In the genomic region with DNA sequence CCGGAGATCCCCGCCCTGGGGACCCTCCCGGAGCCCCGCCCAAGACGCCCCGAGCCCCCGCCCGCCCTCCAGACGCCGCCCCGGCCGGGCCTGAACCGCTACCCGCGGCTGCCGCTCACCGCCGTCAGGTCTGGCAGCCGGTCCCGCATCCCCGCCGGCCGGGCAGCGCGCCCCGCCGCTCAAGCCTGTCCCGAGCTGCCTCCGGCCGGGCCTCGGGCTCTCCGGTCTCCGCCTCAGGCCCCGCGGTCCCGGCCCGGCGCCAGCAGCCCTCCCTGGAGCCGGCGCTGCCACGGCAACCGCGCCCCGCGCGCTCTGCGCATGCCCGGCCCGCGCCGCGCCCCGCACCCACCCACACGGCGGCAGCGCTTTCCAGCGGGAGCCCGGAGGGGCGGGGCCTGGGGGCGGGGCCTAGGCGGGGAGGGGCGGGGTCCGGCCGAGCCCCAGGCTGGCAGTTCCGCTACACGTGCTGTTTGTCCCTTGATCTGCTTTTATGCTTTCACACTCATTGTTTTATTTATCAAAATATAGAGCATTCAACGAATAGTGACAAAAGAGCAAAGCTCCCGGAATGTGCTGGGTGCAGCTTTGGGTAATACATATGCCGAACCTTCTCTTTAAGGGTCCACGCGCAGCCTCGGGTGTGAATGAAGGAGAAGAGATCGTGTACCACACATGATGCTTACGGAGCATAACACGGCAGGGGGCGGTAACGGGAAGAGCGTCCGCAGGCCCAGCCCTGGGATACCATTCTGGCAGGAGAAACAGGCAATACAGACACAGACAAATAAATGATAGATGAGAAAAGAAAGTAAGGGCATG, we compare ENCODE assay signal across 1 cellular context.
TF ChIP-seq lines count a peak whose summit lies in the region.

Gene STX2 (minus strand): TSS at position 300 of the 819 bp plus-strand sequence. CDS start 151 bp downstream, at position 149.

TF ChIP-seq in A549, 52 proteins besides CTCF, POLR2A, EP300 and RAD21 (continued from another document):
- TF ChIP-seq, protein P1, sequence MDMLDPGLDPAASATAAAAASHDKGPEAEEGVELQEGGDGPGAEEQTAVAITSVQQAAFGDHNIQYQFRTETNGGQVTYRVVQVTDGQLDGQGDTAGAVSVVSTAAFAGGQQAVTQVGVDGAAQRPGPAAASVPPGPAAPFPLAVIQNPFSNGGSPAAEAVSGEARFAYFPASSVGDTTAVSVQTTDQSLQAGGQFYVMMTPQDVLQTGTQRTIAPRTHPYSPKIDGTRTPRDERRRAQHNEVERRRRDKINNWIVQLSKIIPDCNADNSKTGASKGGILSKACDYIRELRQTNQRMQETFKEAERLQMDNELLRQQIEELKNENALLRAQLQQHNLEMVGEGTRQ (IDR thresholded peaks at IDR 0.05) = no peak
- TF ChIP-seq BHLHE40 (IDR thresholded peaks at IDR 0.05; ENCODE audit: low read depth, low read length) (0 out of 2 replicates have a peak, but pooled peaks have one; percentile 1), EHMT2 (IDR thresholded peaks at IDR 0.05; ENCODE audit: low read depth) (no peak), TFCP2L1 (CRISPR knock-in tag; IDR thresholded peaks at IDR 0.05) (no peak), HOXB13 (CRISPR knock-in tag; IDR thresholded peaks at IDR 0.05; ENCODE audit: low read depth) (no peak), GATA3 (IDR thresholded peaks at IDR 0.05; ENCODE audit: borderline replicate concordance) (no peak), EHF (CRISPR knock-in tag; IDR thresholded peaks at IDR 0.05) (no peak), JUNB (IDR thresholded peaks at IDR 0.05) (no peak), MYC (IDR thresholded peaks at IDR 0.05; ENCODE audit: borderline replicate concordance, low read length) (0 out of 2 replicates have a peak, but pooled peaks have one; percentile 34), MAFK (IDR thresholded peaks at IDR 0.05; ENCODE audit: partially characterized antibody) (peak; percentile 17), RFX5 (IDR thresholded peaks at IDR 0.05) (no peak), HDAC2 (IDR thresholded peaks at IDR 0.05) (no peak)
- TF ChIP-seq, protein P2, sequence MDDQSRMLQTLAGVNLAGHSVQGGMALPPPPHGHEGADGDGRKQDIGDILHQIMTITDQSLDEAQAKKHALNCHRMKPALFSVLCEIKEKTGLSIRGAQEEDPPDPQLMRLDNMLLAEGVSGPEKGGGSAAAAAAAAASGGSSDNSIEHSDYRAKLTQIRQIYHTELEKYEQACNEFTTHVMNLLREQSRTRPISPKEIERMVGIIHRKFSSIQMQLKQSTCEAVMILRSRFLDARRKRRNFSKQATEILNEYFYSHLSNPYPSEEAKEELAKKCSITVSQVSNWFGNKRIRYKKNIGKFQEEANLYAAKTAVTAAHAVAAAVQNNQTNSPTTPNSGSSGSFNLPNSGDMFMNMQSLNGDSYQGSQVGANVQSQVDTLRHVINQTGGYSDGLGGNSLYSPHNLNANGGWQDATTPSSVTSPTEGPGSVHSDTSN (IDR thresholded peaks at IDR 0.05) = no peak
- TF ChIP-seq, protein P3, sequence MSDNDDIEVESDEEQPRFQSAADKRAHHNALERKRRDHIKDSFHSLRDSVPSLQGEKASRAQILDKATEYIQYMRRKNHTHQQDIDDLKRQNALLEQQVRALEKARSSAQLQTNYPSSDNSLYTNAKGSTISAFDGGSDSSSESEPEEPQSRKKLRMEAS (IDR thresholded peaks at IDR 0.05) = peak; percentile 95
